In genomic region chr7:129465080-129465479, GRCh38 we compare ENCODE assay signal across 16 cellular contexts. TPM values are rescaled to one million over a fixed set of nuclear protein-coding genes. Genes with fewer than 3 reads are reported as not detected.
DNase-seq lines count a peak whose midpoint lies in the region; ATAC-seq, FAIRE-seq and TF ChIP-seq lines count a peak whose summit lies in the region.
"Had no signal": no experiment of that assay in that cellular context is flagged by ENCODE, and none has a peak within 500 bp of the region (broad histone marks: within the 10 kb centered on the region; RNA-seq: fewer than 3 reads in every experiment).

No MANE protein-coding gene starts in this region.

- no peak for ATAC-seq in HepG2
- no peak for ATAC-seq in right lobe of liver
- no peak for ATAC-seq in T-cell (replicated peaks in 1 of 4)
- ATAC-seq: A549, GM12878 had no signal

- H3K9ac ChIP-seq in HepG2 (ENCODE audit: insufficient read depth, low read depth, low read length): no peak overlapping the region

- no peaks in the 10 kb centered on the region for H3K27me3 Mint-ChIP-seq in T-cell
- H3K27me3 Mint-ChIP-seq: CD4-positive, alpha-beta memory T cell had no signal

- no peak for TF ChIP-seq RAD21 in HepG2 (CRISPR knock-in tag; IDR thresholded peaks at IDR 0.05)

- no TSS peak for BruUV-seq in HepG2 (replicated peaks; lab: Mats Ljungman, UMichigan)

- no peak for FAIRE-seq in HepG2 (lab: Jason Lieb, UNC)
- FAIRE-seq: A549, GM12878, GM18507 had no signal

- no peaks in the 10 kb centered on the region for H3K36me3 Mint-ChIP-seq in T-cell
- H3K36me3 Mint-ChIP-seq: CD4-positive, alpha-beta memory T cell had no signal

- H3K9me3 ChIP-seq in HepG2 (ENCODE audit: low read length) (no peaks in the 10 kb centered on the region), right lobe of liver (no peaks in the 10 kb centered on the region)
- H3K9me3 ChIP-seq: A549, BE2C had no signal

- H3K4me1 Mint-ChIP-seq in T-cell: no peaks in the 10 kb centered on the region
- H3K4me1 Mint-ChIP-seq: CD4-positive, alpha-beta memory T cell had no signal

- H3K4me1 ChIP-seq in HepG2 (ENCODE audit: insufficient read depth, low read length) (no peaks in the 10 kb centered on the region), right lobe of liver (no peaks in the 10 kb centered on the region)
- H3K4me1 ChIP-seq: A549 had no signal

- TF ChIP-seq EP300 in HepG2 (IDR thresholded peaks at IDR 0.05; ENCODE audit: low read depth in 2 of 2, low read length in 2 of 2) (no peak), HepG2 (CRISPR knock-in tag; IDR thresholded peaks at IDR 0.05; ENCODE audit: borderline replicate concordance) (no peak)

- no peaks in the 10 kb centered on the region for H3K9me3 Mint-ChIP-seq in T-cell
- H3K9me3 Mint-ChIP-seq: CD4-positive, alpha-beta memory T cell; HFFc6 had no signal

- intact Hi-C loops in HepG2 (cut with micrococcal nuclease; ENCODE audit: unreplicated experiment) (no loop called here), right lobe of liver (cut with DNase I) (no loop called here)

- POLR2A ChIA-PET in HepG2 (lab: Yijun Ruan, JAX) (no interaction called here), T-cell (lab: Charles Lee) (no interaction called here)

- no peak overlapping the region for H3K4me2 ChIP-seq in HepG2 (ENCODE audit: low read depth, low read length)
- H3K4me2 ChIP-seq: A549 had no signal

- H3K27ac ChIP-seq in HepG2 (ENCODE audit: extremely low read length, insufficient read depth, low read length) (no peak overlapping the region), right lobe of liver (no peak overlapping the region)
- H3K27ac ChIP-seq: A549, C4-2B had no signal

- H3K27ac Mint-ChIP-seq in T-cell: no peak overlapping the region
- H3K27ac Mint-ChIP-seq: HFFc6 had no signal

- H4K20me1 ChIP-seq in HepG2 (ENCODE audit: insufficient read depth, low read length): no peaks in the 10 kb centered on the region

- H3K36me3 ChIP-seq in HepG2 (replicated peaks in 1 of 2; ENCODE audit: control insufficient read depth in 1 of 2, insufficient read depth in 2 of 2, low read length in 2 of 2): peaks cover 2 to 13% of the 10 kb centered on the region in 2 experiments; a peak in 3 of 5 replicates
- no peaks in the 10 kb centered on the region for H3K36me3 ChIP-seq in right lobe of liver
- H3K36me3 ChIP-seq: BE2C had no signal

- no peak overlapping the region for H3K4me3 Mint-ChIP-seq in T-cell
- H3K4me3 Mint-ChIP-seq: CD4-positive, alpha-beta memory T cell; HFFc6 had no signal

- DNase-seq in NCI-H82 (lab: John Stamatoyannopoulos, UW): peak; percentile 71
- no peak for DNase-seq in NCI-H82 treated with DMSO at 0.1 percent for 48 hours (lab: John Stamatoyannopoulos, UW; ENCODE audit: unreplicated experiment)
- no peak for DNase-seq in HepG2 (ENCODE audit: low spot score)
- no peak for DNase-seq in right lobe of liver
- DNase-seq in SK-N-DZ (ENCODE audit: low spot score): peak; percentile 58
- no peak for DNase-seq in HK-2 (ENCODE audit: unreplicated experiment)
- no peak for DNase-seq in T-cell
- DNase-seq: CD4-positive, alpha-beta memory T cell; HCEC 1CT; HFFc6 had no signal

- no peak overlapping the region for H2AFZ ChIP-seq in HepG2 (ENCODE audit: low read length)

- TF ChIP-seq CTCF in HepG2 (CRISPR knock-in tag; IDR thresholded peaks at IDR 0.05) (no peak), right lobe of liver (IDR thresholded peaks at IDR 0.05) (no peak)

- H3K79me2 ChIP-seq in HepG2 (ENCODE audit: insufficient read depth, low read length): no peaks in the 10 kb centered on the region

- H3K27me3 ChIP-seq in HepG2 (ENCODE audit: control insufficient read depth in 1 of 2, insufficient read depth in 2 of 2, low read length in 2 of 2): no peaks in the 10 kb centered on the region
- no peaks in the 10 kb centered on the region for H3K27me3 ChIP-seq in right lobe of liver
- H3K27me3 ChIP-seq: BE2C had no signal

- in situ Hi-C loops in HepG2 (cut with HindIII; ENCODE audit: extremely low pct_ligation_motif_present, low pct_unique_long_range_greater_than_20kb): no loop called here

- TF ChIP-seq POLR2A in HepG2 (IDR thresholded peaks at IDR 0.05; ENCODE audit: insufficient read depth in 1 of 2, low read depth in 2 of 2, low read length in 2 of 2): no peak
- no peak for TF ChIP-seq POLR2A in right lobe of liver (IDR thresholded peaks at IDR 0.05)

- H3K4me3 ChIP-seq in HepG2 (replicated peaks in 1 of 3; ENCODE audit: insufficient read depth in 1 of 3, low read depth in 2 of 3, low read length in 3 of 3) (no peak overlapping the region), right lobe of liver (no peak overlapping the region)
- H3K4me3 ChIP-seq: A549, GM12878 had no signal

- CTCF ChIA-PET in HepG2 (lab: Yijun Ruan, JAX; ENCODE audit: low intra/inter-chr PET ratio, low total read pairs) (no interaction called here), T-cell (lab: Charles Lee) (interaction anchor here (0.7 to 1.2 kb wide), 2 partner anchors 86 to 89 kb away, joined by 3 read pairs; no protein-coding TSS in a partner anchor)

- WGBS in HepG2 (ENCODE audit: low lambda C conversion rate): 79% methylated on average over 2 of the region's 2 CpGs
- WGBS in right lobe of liver (ENCODE audit: insufficient coverage, low coverage, low lambda C conversion rate, missing lambda C conversion rate): 72% methylated on average over 2 of the region's 2 CpGs

TF ChIP-seq in HepG2, 621 proteins besides CTCF, POLR2A, EP300 and RAD21:
- TF ChIP-seq ZNF75D (CRISPR knock-in tag; IDR thresholded peaks at IDR 0.05; ENCODE audit: borderline replicate concordance) (no peak), RFX1 (IDR thresholded peaks at IDR 0.05) (peak; percentile 15; the same call in 1 of the 2 replicates), GPN1 (CRISPR knock-in tag; IDR thresholded peaks at IDR 0.05; ENCODE audit: borderline replicate concordance) (no peak), ZNF33A (CRISPR knock-in tag; IDR thresholded peaks at IDR 0.05; ENCODE audit: borderline replicate concordance) (no peak)

RNA-seq across cellular contexts. Expression of gene STRIP2, which starts 30.8 kb away (rescaled TPM):
- total RNA-seq in HepG2 (2016; rRNA removed; fragmentation: Illumina TruSeq; extraction: Trizol) (3.8 and 8.2 TPM in 2 replicates), right lobe of liver (under 1 TPM; 0.24 to 0.86 (median 0.42) TPM), T-cell (under 1 TPM; 0.39 to 0.47 (median 0.42) TPM)
- 0.71 and 0.97 TPM in 2 replicates for total RNA-seq in HepG2 (2016; cell fraction: cytosol; rRNA removed; fragmentation: Illumina TruSeq; extraction: Trizol; ENCODE audit: low read depth)
- 3.5 and 7.5 TPM in 2 replicates for total RNA-seq in HepG2 (2016; cell fraction: insoluble cytoplasmic fraction; rRNA removed; fragmentation: Illumina TruSeq; extraction: Trizol)
- 1.2 and 1.4 TPM in 2 replicates for total RNA-seq in HepG2 (2016; cell fraction: membrane; rRNA removed; fragmentation: Illumina TruSeq; extraction: Trizol)
- 14.1 and 16.6 TPM in 2 replicates for total RNA-seq in HepG2 (2016; cell fraction: nucleus; rRNA removed; fragmentation: Illumina TruSeq; extraction: Trizol)
- 3.6 and 3.9 TPM in 2 replicates for polyA plus RNA-seq in HepG2 (2011; rRNA removed)
- polyA plus RNA-seq in HepG2 (2011; cell fraction: cytosol; rRNA removed): 0.67 and 0.81 TPM in 2 replicates
- 11.8 and 16.8 TPM in 2 replicates for polyA plus RNA-seq in HepG2 (2011; cell fraction: nucleus; rRNA removed)
- 1.4 and 2.1 TPM in 2 replicates for polyA plus RNA-seq in HepG2 (2012)
- 0.27 and 0.29 TPM in 2 replicates for polyA plus RNA-seq in HepG2 (2016; cell fraction: cytosol; fragmentation: Illumina TruSeq; extraction: Trizol; ENCODE audit: low read depth)
- 2.0 and 2.9 TPM in 2 replicates for polyA plus RNA-seq in HepG2 (2016; cell fraction: insoluble cytoplasmic fraction; fragmentation: Illumina TruSeq; extraction: Trizol; ENCODE audit: low read depth)
- polyA plus RNA-seq in HepG2 (2016; cell fraction: membrane; fragmentation: Illumina TruSeq; extraction: Trizol; ENCODE audit: low read depth): 0.64 and 0.73 TPM in 2 replicates
- 29.1 and 31.2 TPM in 2 replicates for polyA plus RNA-seq in HepG2 (2016; cell fraction: nucleus; fragmentation: Illumina TruSeq; extraction: Trizol; ENCODE audit: insufficient read depth, low read depth)
- polyA minus RNA-seq in HepG2 (2011; rRNA and poly(A)+ RNA removed; ENCODE audit: low replicate concordance): 2.4 and 13.2 TPM in 2 replicates
- polyA minus RNA-seq in HepG2 (2011; cell fraction: cytosol; rRNA and poly(A)+ RNA removed): 0.97 and 1.2 TPM in 2 replicates
- 5.3 and 5.7 TPM in 2 replicates for polyA minus RNA-seq in HepG2 (2011; cell fraction: nucleus; rRNA and poly(A)+ RNA removed)
- polyA plus RNA-seq in SK-N-DZ (2014; cell fraction: cytosol; rRNA removed): 9.4 TPM in 2 replicates
- 28.5 and 45.2 TPM in 2 replicates for polyA plus RNA-seq in SK-N-DZ (2014; cell fraction: nucleus; rRNA removed)
- polyA plus RNA-seq: CD4-positive, alpha-beta memory T cell had no signal

RNA-seq across cellular contexts. Expression of gene SMKR1, which starts 37.3 kb away (rescaled TPM):
- not detected in 2 replicates for total RNA-seq in HepG2 (2016; rRNA removed; fragmentation: Illumina TruSeq; extraction: Trizol)
- 0.26 TPM in 1 of 2 replicates, not detected in the other for total RNA-seq in HepG2 (2016; cell fraction: cytosol; rRNA removed; fragmentation: Illumina TruSeq; extraction: Trizol; ENCODE audit: low read depth)
- total RNA-seq in HepG2 (2016; cell fraction: insoluble cytoplasmic fraction; rRNA removed; fragmentation: Illumina TruSeq; extraction: Trizol): not detected in 2 replicates
- total RNA-seq in HepG2 (2016; cell fraction: membrane; rRNA removed; fragmentation: Illumina TruSeq; extraction: Trizol): 0.21 TPM in 1 of 2 replicates, not detected in the other
- not detected in 2 replicates for total RNA-seq in HepG2 (2016; cell fraction: nucleus; rRNA removed; fragmentation: Illumina TruSeq; extraction: Trizol)
- polyA plus RNA-seq in HepG2 (2011; rRNA removed): 0.07 TPM in 1 of 2 replicates, not detected in the other
- polyA plus RNA-seq in HepG2 (2011; cell fraction: cytosol; rRNA removed): not detected in 2 replicates
- polyA plus RNA-seq in HepG2 (2011; cell fraction: nucleus; rRNA removed): not detected in 2 replicates
- not detected in 2 replicates for polyA plus RNA-seq in HepG2 (2012)
- 0.14 TPM in 1 of 2 replicates, not detected in the other for polyA plus RNA-seq in HepG2 (2016; cell fraction: cytosol; fragmentation: Illumina TruSeq; extraction: Trizol; ENCODE audit: low read depth)
- polyA plus RNA-seq in HepG2 (2016; cell fraction: insoluble cytoplasmic fraction; fragmentation: Illumina TruSeq; extraction: Trizol; ENCODE audit: low read depth): not detected in 2 replicates
- polyA plus RNA-seq in HepG2 (2016; cell fraction: membrane; fragmentation: Illumina TruSeq; extraction: Trizol; ENCODE audit: low read depth): 0.16 TPM in 1 of 2 replicates, not detected in the other
- polyA plus RNA-seq in HepG2 (2016; cell fraction: nucleus; fragmentation: Illumina TruSeq; extraction: Trizol; ENCODE audit: insufficient read depth, low read depth): not detected in 2 replicates
- polyA minus RNA-seq in HepG2 (2011; rRNA and poly(A)+ RNA removed; ENCODE audit: low replicate concordance): 0.87 TPM in 1 of 2 replicates, not detected in the other
- not detected in 2 replicates for polyA minus RNA-seq in HepG2 (2011; cell fraction: cytosol; rRNA and poly(A)+ RNA removed)
- polyA minus RNA-seq in HepG2 (2011; cell fraction: nucleus; rRNA and poly(A)+ RNA removed): not detected in 2 replicates
- not detected for total RNA-seq in right lobe of liver
- polyA plus RNA-seq in SK-N-DZ (2014; cell fraction: cytosol; rRNA removed): 0.22 TPM in 1 of 2 replicates, not detected in the other
- polyA plus RNA-seq in SK-N-DZ (2014; cell fraction: nucleus; rRNA removed): 1.9 TPM in 1 of 2 replicates, not detected in the other
- total RNA-seq in T-cell: 1 to 10 TPM; 1.3 to 3.6 (median 2.2) TPM
- total RNA-seq: G401, HFFc6 had no signal

Comparison
In these comparisons a context has a peak if more than half of its experiments do, and no peak if none do; other contexts are left out.
1. DNase-seq: peak in NCI-H82 (single experiment) and SK-N-DZ (single experiment); none in NCI-H82 treated with DMSO at 0.1 percent for 48 hours (single experiment), HepG2 (single experiment), right lobe of liver (0 of 3), HK-2 (single experiment) and T-cell (0 of 34).